17 cellular contexts compared by ENCODE assay signal in genomic region chr17:52384695-52385094, GRCh38.
"Had no signal": no experiment of that assay in that cellular context is flagged by ENCODE, and none has a peak within 500 bp of the region (broad histone marks: within the 10 kb centered on the region; RNA-seq: fewer than 3 reads in every experiment).

No MANE protein-coding gene starts in this region.

- H3K4me3 ChIP-seq: coronary artery, dorsolateral prefrontal cortex, esophagus muscularis mucosa, gastroesophageal sphincter, heart left ventricle, left ventricle myocardium inferior, lower lobe of right lung had no signal

- H3K27ac Mint-ChIP-seq: mesothelial cell of epicardium; naive thymus-derived CD4-positive, alpha-beta T cell had no signal

- H3K36me3 Mint-ChIP-seq: mesothelial cell of epicardium; naive thymus-derived CD4-positive, alpha-beta T cell had no signal

- H3K36me3 ChIP-seq: esophagus muscularis mucosa, gastroesophageal sphincter, heart left ventricle, left ventricle myocardium inferior, lower lobe of right lung had no signal

- H3K27ac ChIP-seq: coronary artery, dorsolateral prefrontal cortex, esophagus muscularis mucosa, foreskin keratinocyte, gastroesophageal sphincter, heart left ventricle, left ventricle myocardium inferior, lower lobe of right lung had no signal

- H3K9me3 ChIP-seq: esophagus muscularis mucosa, gastroesophageal sphincter, heart left ventricle, left ventricle myocardium inferior, lower lobe of right lung had no signal

- H3K27me3 ChIP-seq: esophagus muscularis mucosa, foreskin keratinocyte, gastroesophageal sphincter, heart left ventricle had no signal

- H3K4me1 Mint-ChIP-seq: mesothelial cell of epicardium; naive thymus-derived CD4-positive, alpha-beta T cell had no signal

- DNase-seq: dermis blood vessel endothelial cell; dorsolateral prefrontal cortex; effector CD4-positive, alpha-beta T cell; effector memory CD4-positive, alpha-beta T cell; foreskin keratinocyte; heart left ventricle; hippocampal formation; left cardiac atrium; left ventricle myocardium inferior; lower lobe of right lung; mesenchymal stem cell; naive thymus-derived CD4-positive, alpha-beta T cell had no signal

- H3K4me3 Mint-ChIP-seq: mesothelial cell of epicardium; naive thymus-derived CD4-positive, alpha-beta T cell had no signal

- H3K9me3 Mint-ChIP-seq: mesothelial cell of epicardium had no signal

- ATAC-seq: foreskin keratinocyte; gastroesophageal sphincter; heart left ventricle; left cardiac atrium; left lobe of liver; lower lobe of right lung; naive thymus-derived CD4-positive, alpha-beta T cell had no signal

- H3K4me1 ChIP-seq: esophagus muscularis mucosa, foreskin keratinocyte, gastroesophageal sphincter, heart left ventricle, left ventricle myocardium inferior, lower lobe of right lung had no signal
